In the genomic region with DNA sequence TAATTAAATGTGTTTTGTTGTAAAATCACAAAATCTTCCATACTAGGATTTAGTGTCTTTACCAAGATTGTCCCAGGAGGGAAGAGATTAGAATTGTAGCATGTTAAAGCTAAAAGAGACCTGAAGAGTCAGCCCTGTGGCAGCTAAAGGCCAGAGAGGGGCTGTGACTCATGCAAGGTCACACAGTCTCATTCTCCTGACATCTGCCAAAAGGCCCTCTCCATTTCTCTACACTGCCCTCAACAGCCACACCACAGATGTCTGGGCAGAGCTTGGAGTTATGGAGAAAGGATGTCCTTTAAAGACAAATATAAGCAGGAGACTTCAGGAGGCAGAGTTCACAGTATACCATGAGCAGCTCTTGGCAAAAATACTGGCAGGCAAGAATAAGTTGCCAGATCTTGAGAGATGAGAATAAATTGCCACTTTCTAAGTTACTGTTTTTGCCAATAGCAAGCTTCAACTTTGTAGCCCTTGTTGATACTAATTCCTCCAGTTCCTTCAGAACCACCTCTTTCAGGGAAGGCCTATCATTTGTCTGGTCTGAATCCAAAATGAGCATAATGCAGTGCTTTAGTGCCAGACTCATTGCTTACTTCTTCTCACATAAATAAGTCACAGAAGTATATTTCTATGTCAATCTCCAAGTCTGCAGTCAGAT, we compare ENCODE assay signal across 13 cellular contexts. TPM values are rescaled to one million over a fixed set of nuclear protein-coding genes. Genes with fewer than 3 reads are reported as not detected.
DNase-seq lines count a peak whose midpoint lies in the region; ATAC-seq, FAIRE-seq and TF ChIP-seq lines count a peak whose summit lies in the region.
"Had no signal": no experiment of that assay in that cellular context is flagged by ENCODE, and none has a peak within 500 bp of the region (broad histone marks: within the 10 kb centered on the region; RNA-seq: fewer than 3 reads in every experiment).

No MANE protein-coding gene starts in this region.

- no peak for DNase-seq in Right ventricle myocardium superior
- no peak for DNase-seq in cardiac septum (ENCODE audit: low spot score)
- peak; percentile 16 for DNase-seq in kidney epithelial cell (ENCODE audit: low read depth)
- no peak for DNase-seq in KG1 (lab: John Stamatoyannopoulos, UW)
- DNase-seq in retina = no peak
- DNase-seq in NAMALWA (ENCODE audit: low spot score) = no peak
- no peak for DNase-seq in frontal cortex (ENCODE audit: low spot score in 2 of 2)
- DNase-seq: NCI-H524 treated with DMSO at 0.1 percent for 48 hours had no signal

- no peaks in the 10 kb centered on the region for H3K27me3 Mint-ChIP-seq in brain

- H3K4me1 Mint-ChIP-seq in brain = peaks cover 8% of the 10 kb centered on the region

- TF ChIP-seq CTCF in brain (conservative IDR thresholded peaks at IDR 0.05) = no peak
- no peak for TF ChIP-seq CTCF in kidney epithelial cell (IDR thresholded peaks at IDR 0.05; ENCODE audit: insufficient read depth, low read length, poor library complexity, severe bottlenecking)

- intact Hi-C loops in Right ventricle myocardium superior (cut with DNase I) (no loop called here), cardiac septum (cut with DNase I) (loop anchor here (10.0 kb wide), 1 partner anchor 134 kb away; no protein-coding TSS in a partner anchor)

- H3K36me3 ChIP-seq in kidney epithelial cell (ENCODE audit: control insufficient read depth, insufficient read depth, low read length) = no peaks in the 10 kb centered on the region
- H3K36me3 ChIP-seq: prostate gland had no signal

- H3K27me3 ChIP-seq in kidney epithelial cell (ENCODE audit: control insufficient read depth, insufficient read depth, low read length) = no peaks in the 10 kb centered on the region
- H3K27me3 ChIP-seq: BLaER1 had no signal

- H3K4me3 ChIP-seq in kidney epithelial cell (ENCODE audit: low read depth, low read length) = no peak overlapping the region
- H3K4me3 ChIP-seq: BLaER1, prostate gland had no signal

- H3K9me3 Mint-ChIP-seq in brain = no peaks in the 10 kb centered on the region
- H3K9me3 Mint-ChIP-seq: T-helper 1 cell treated with Interleukin-12 subunit alpha and Interleukin-12 subunit beta and Interleukin-4 antibody, amounts not matched to agents 30 μg/mL and 1 μg/mL, for 36 hours had no signal

- H3K27ac Mint-ChIP-seq in brain = peak overlapping the region in 3 of 5 experiments; percentile 11 to 50 (median 24)
- H3K27ac Mint-ChIP-seq: T-helper 1 cell treated with Interleukin-12 subunit alpha and Interleukin-12 subunit beta and Interleukin-4 antibody, amounts not matched to agents 30 μg/mL and 1 μg/mL, for 36 hours had no signal

- H3K4me3 Mint-ChIP-seq in brain = no peak overlapping the region
- H3K4me3 Mint-ChIP-seq: T-helper 1 cell treated with Interleukin-12 subunit alpha and Interleukin-12 subunit beta and Interleukin-4 antibody, amounts not matched to agents 30 μg/mL and 1 μg/mL, for 36 hours had no signal

- no peak for FAIRE-seq in frontal cortex (lab: Jason Lieb, UNC)
- FAIRE-seq: keratinocyte had no signal

- peaks cover 63% of the 10 kb centered on the region for H3K36me3 Mint-ChIP-seq in brain

- ATAC-seq in Right ventricle myocardium superior (ENCODE audit: poor library complexity) = peak; percentile 46

RNA-seq across cellular contexts. Expression of gene AKIRIN2, which starts 41.7 kb away (rescaled TPM):
- 38.9 TPM for total RNA-seq in Right ventricle myocardium superior
- total RNA-seq in cardiac septum = 52.8 TPM
- 71.7 TPM for polyA plus RNA-seq in brain (ENCODE audit: insufficient read depth, low read depth, low replicate concordance)
- total RNA-seq in kidney epithelial cell = 34.1 and 38.5 TPM in 2 replicates
- total RNA-seq in frontal cortex = 57.1 TPM
